ENCODE assay signal across 1 cellular context in genomic region chr12:6899837-6900519, GRCh38.
TF ChIP-seq lines count a peak whose summit lies in the region.

No MANE protein-coding gene starts in this region.

TF ChIP-seq in H1, 55 proteins besides CTCF, POLR2A, EP300 and RAD21:
- TF ChIP-seq KDM4A (IDR thresholded peaks at IDR 0.05; ENCODE audit: low read depth, low read length, severe bottlenecking), result no peak
